ENCODE assay signal across 12 cellular contexts in genomic region chr3:66488492-66488891, GRCh38. TPM values are rescaled to one million over a fixed set of nuclear protein-coding genes. Genes with fewer than 3 reads are reported as not detected.
DNase-seq lines count a peak whose midpoint lies in the region; ATAC-seq and TF ChIP-seq lines count a peak whose summit lies in the region.
"Had no signal": no experiment of that assay in that cellular context is flagged by ENCODE, and none has a peak within 500 bp of the region (broad histone marks: within the 10 kb centered on the region; RNA-seq: fewer than 3 reads in every experiment).

No MANE protein-coding gene starts in this region.

- H3K27me3 Mint-ChIP-seq in WTC11 (ENCODE audit: low read depth): no peaks in the 10 kb centered on the region
- peaks cover 0 to 4% (median 2%) of the 10 kb centered on the region in 5 donors for H3K27me3 Mint-ChIP-seq in naive thymus-derived CD8-positive, alpha-beta T cell

- no peaks in the 10 kb centered on the region for H3K9me3 Mint-ChIP-seq in WTC11
- H3K9me3 Mint-ChIP-seq in naive thymus-derived CD8-positive, alpha-beta T cell: no peaks in the 10 kb centered on the region
- H3K9me3 Mint-ChIP-seq: H9 had no signal

- H3K4me3 ChIP-seq in ovary: no peak overlapping the region
- H3K4me3 ChIP-seq: K562 had no signal

- peaks cover 92% of the 10 kb centered on the region for H3K4me1 Mint-ChIP-seq in WTC11
- peaks cover 16 to 70% (median 33%) of the 10 kb centered on the region in 4 donors for H3K4me1 Mint-ChIP-seq in naive thymus-derived CD8-positive, alpha-beta T cell

- H3K36me3 Mint-ChIP-seq in WTC11: peaks cover 8% of the 10 kb centered on the region; the same call in 1 of the 2 replicates
- no peaks in the 10 kb centered on the region for H3K36me3 Mint-ChIP-seq in naive thymus-derived CD8-positive, alpha-beta T cell

- H3K27me3 ChIP-seq in ovary: no peaks in the 10 kb centered on the region

- peaks cover 24% of the 10 kb centered on the region for H3K4me1 ChIP-seq in ovary (ENCODE audit: insufficient read depth)

- H3K9me3 ChIP-seq in ovary: no peaks in the 10 kb centered on the region

- no peaks in the 10 kb centered on the region for H3K36me3 ChIP-seq in ovary

- peak overlapping the region; percentile 33 for H3K27ac ChIP-seq in C4-2B
- H3K27ac ChIP-seq in ovary: no peak overlapping the region

- peak overlapping the region; percentile 77; the same call in 1 of the 2 replicates for H3K27ac Mint-ChIP-seq in WTC11
- H3K27ac Mint-ChIP-seq in naive thymus-derived CD8-positive, alpha-beta T cell: peak overlapping the region in 6 of 10 donors; percentile 30 to 82 (median 57)

- DNase-seq in WTC11 (ENCODE audit: low spot score) (no peak), ovary (no peak), SW480 (ENCODE audit: low spot score) (no peak), NCI-H2196 treated with DMSO at 0.1 percent for 48 hours (lab: John Stamatoyannopoulos, UW; ENCODE audit: unreplicated experiment) (no peak), inferior parietal cortex (ENCODE audit: extremely low spot score) (no peak)
- DNase-seq in naive thymus-derived CD8-positive, alpha-beta T cell: no peak
- DNase-seq: central memory CD4-positive, alpha-beta T cell; H9; NCI-H2081 treated with DMSO at 0.1 percent for 48 hours had no signal

- ATAC-seq in GM19025 (IDR thresholded peaks at IDR 0.05; ENCODE audit: low read depth, unreplicated experiment): peak; percentile 39
- ATAC-seq in WTC11: no peak
- peak in 1 of 2 donors; percentile 33 for ATAC-seq in naive thymus-derived CD8-positive, alpha-beta T cell
- ATAC-seq: K562 had no signal

- TF ChIP-seq POLR2A in ovary (IDR thresholded peaks at IDR 0.05): no peak

- CTCF ChIA-PET in WTC11 (lab: Charles Lee): interaction anchor here (0.7 to 1.2 kb wide), 3 partner anchors 49 to 222 kb away, joined by 3 read pairs; no protein-coding TSS in a partner anchor

- intact Hi-C loops in ovary (cut with DNase I): loop anchor here in 2 of 4 donors (5.0 to 10.0 kb wide), 2 partner anchors 36 to 54 kb away; no protein-coding TSS in a partner anchor

- no peak for TF ChIP-seq CTCF in C4-2B (conservative IDR thresholded peaks at IDR 0.05)
- TF ChIP-seq CTCF in WTC11 (IDR thresholded peaks at IDR 0.05): no peak
- TF ChIP-seq CTCF in ovary (IDR thresholded peaks at IDR 0.05): no peak

- no peak for TF ChIP-seq EP300 in ovary (IDR thresholded peaks at IDR 0.05)

- 92 to 96% (median 92%) methylated on average over 4 of the region's 4 CpGs for WGBS in ovary, 3 donors

- POLR2A ChIA-PET in WTC11 (lab: Charles Lee): no interaction called here
- POLR2A ChIA-PET in naive thymus-derived CD8-positive, alpha-beta T cell (lab: Charles Lee): no interaction called here

- H3K4me3 Mint-ChIP-seq in WTC11: no peak overlapping the region
- H3K4me3 Mint-ChIP-seq in naive thymus-derived CD8-positive, alpha-beta T cell: peak overlapping the region in 3 of 10 donors; percentile 13 to 66 (median 16)

TF ChIP-seq in WTC11, 78 proteins besides CTCF, POLR2A, EP300 and RAD21 (continues in another document):
- TF ChIP-seq ZNF425 (CRISPR knock-in tag; conservative IDR thresholded peaks at IDR 0.05) (no peak), ARID4B (CRISPR knock-in tag; IDR thresholded peaks at IDR 0.05; ENCODE audit: borderline replicate concordance) (no peak), CBFB (CRISPR knock-in tag; IDR thresholded peaks at IDR 0.05; ENCODE audit: low read depth) (no peak), FOXK1 (CRISPR knock-in tag; IDR thresholded peaks at IDR 0.05) (no peak), TEAD1 (CRISPR knock-in tag; IDR thresholded peaks at IDR 0.05) (no peak), AR (CRISPR knock-in tag; IDR thresholded peaks at IDR 0.05) (no peak), SP1 (CRISPR knock-in tag; conservative IDR thresholded peaks at IDR 0.05) (no peak), CREM (CRISPR knock-in tag; IDR thresholded peaks at IDR 0.05) (no peak)

RNA-seq across cellular contexts. Expression of gene LRIG1, which starts 12.3 kb away (rescaled TPM):
- total RNA-seq in WTC11 (2021) (105 to 109 TPM (median 108 TPM) in 3 replicates), ovary (10 to 100 TPM; 29.1 to 60.4 (median 42.6) TPM)
- 10 to 100 TPM; 11.1 to 11.7 TPM for total RNA-seq in naive thymus-derived CD8-positive, alpha-beta T cell
- 10 to 100 TPM in 1 of 3 donors, 1 to 10 TPM in 2; 4.9 to 13.0 (median 6.6) TPM for polyA plus RNA-seq in naive thymus-derived CD8-positive, alpha-beta T cell
- polyA plus RNA-seq in ovary: 10 to 100 TPM; 34.8 to 64.8 TPM
